Comparison of ENCODE assay signal across 11 cellular contexts in the genomic region with DNA sequence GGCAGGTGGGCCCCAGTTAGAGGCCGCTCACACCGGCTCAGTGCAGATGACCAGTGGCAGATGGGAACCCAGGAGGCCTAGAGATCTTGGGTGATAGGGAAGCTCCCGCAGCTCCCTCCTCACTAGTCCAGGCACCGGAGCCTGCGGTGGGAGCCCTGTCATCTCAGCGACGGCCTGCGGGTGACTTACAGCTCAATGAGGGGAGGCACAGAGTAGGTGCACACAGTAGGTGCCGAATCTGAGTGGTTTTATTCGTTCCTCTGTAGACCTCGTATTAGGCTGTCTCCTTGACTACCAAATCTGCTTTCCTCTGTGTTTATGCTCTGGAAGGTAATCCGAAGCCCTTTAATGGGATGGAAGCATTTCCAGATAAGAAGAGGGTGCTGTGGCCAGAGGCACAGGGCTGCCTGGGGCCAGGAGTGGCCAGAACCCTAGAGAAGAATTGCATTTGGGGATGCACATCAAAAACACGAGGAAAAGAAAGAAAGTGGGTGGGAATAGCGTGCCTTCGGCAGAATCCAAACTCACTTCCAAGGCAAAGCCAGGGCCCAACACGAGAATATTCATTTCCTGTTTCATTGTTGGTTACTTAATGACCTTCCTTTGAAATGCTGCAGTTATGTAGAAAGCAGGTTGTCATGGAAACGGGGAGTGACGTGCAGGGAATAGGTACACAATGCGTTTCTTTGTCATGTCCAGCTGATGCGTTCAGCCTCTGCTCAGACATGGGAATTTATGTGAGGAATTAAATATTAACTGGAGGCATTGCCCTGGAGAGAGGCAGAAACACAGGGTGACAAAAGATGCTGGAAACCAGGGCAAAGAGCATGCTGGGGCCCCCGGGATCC. TPM values are rescaled to one million over a fixed set of nuclear protein-coding genes. Genes with fewer than 3 reads are reported as not detected.
DNase-seq lines count a peak whose midpoint lies in the region; ATAC-seq and TF ChIP-seq lines count a peak whose summit lies in the region.
"Had no signal": no experiment of that assay in that cellular context is flagged by ENCODE, and none has a peak within 500 bp of the region (broad histone marks: within the 10 kb centered on the region; RNA-seq: fewer than 3 reads in every experiment).

No MANE protein-coding gene starts in this region.

- H3K4me3 ChIP-seq in body of pancreas: no peak overlapping the region

- 33 to 36% methylated on average over 16 to 21 of the region's 21 CpGs for WGBS in body of pancreas, 2 donors

- no peaks in the 10 kb centered on the region for H3K36me3 ChIP-seq in body of pancreas (replicated peaks in 1 of 2; ENCODE audit: insufficient read depth in 1 of 2, low read depth in 2 of 2)

- peak; percentile 91 for ATAC-seq in body of pancreas
- ATAC-seq in activated CD4-positive, CD25-positive, alpha-beta regulatory T cell treated with anti-CD3 and anti-CD28 coated beads, Interleukin-2, amount 50 U/mL, for 24 hours: no peak
- ATAC-seq in HG03460 (IDR thresholded peaks at IDR 0.05; ENCODE audit: unreplicated experiment): no peak
- ATAC-seq: effector memory CD8-positive, alpha-beta T cell; sciatic nerve had no signal

- TF ChIP-seq POLR2A in body of pancreas (IDR thresholded peaks at IDR 0.05): peak in 2 of 3 donors; percentile 8 to 10

- no peak for TF ChIP-seq CTCF in body of pancreas (IDR thresholded peaks at IDR 0.05)

- intact Hi-C loops in body of pancreas (cut with DNase I): no loop called here

- peaks cover 16% of the 10 kb centered on the region for H3K4me1 ChIP-seq in body of pancreas

- no peaks in the 10 kb centered on the region for H3K27me3 ChIP-seq in body of pancreas
- H3K27me3 ChIP-seq in layer of hippocampus (ENCODE audit: control insufficient read depth, insufficient read depth, low read length): peaks cover 6% of the 10 kb centered on the region

- DNase-seq in DMS153 (lab: John Stamatoyannopoulos, UW) (peak; percentile 87), NCI-H146 (lab: John Stamatoyannopoulos, UW) (peak; percentile 99), body of pancreas (peak; percentile 68 to 93 (median 82)), activated gamma-delta T cell (lab: John Stamatoyannopoulos, UW) (no peak)
- no peak for DNase-seq in activated T-cell treated with anti-CD3 and anti-CD28 coated beads, Interleukin-2, amount 50 U/mL, for 1 hour
- DNase-seq: DND-41; effector memory CD8-positive, alpha-beta T cell had no signal

- no peaks in the 10 kb centered on the region for H3K9me3 ChIP-seq in body of pancreas

- H3K27ac ChIP-seq in body of pancreas (peak overlapping the region; percentile 79 to 89 (median 83)), layer of hippocampus (ENCODE audit: low read depth, low read length) (peak overlapping the region; percentile 15)

RNA-seq across cellular contexts. Expression of a gene that starts 24.7 kb away (rescaled TPM):
- total RNA-seq in body of pancreas: under 1 TPM in 1 of 2 donors, not detected in 1; 0.99 TPM
- total RNA-seq: sciatic nerve had no signal

Comparison
In these comparisons a context has a peak if more than half of its experiments do, and no peak if none do; other contexts are left out.
1. DNase-seq: peak in DMS153 (single experiment), NCI-H146 (single experiment) and body of pancreas (4 of 4); none in activated gamma-delta T cell (single experiment) and activated T-cell treated with anti-CD3 and anti-CD28 coated beads, Interleukin-2, amount 50 U/mL, for 1 hour (single experiment).